ENCODE assay signal across 1 cellular context in the genomic region with DNA sequence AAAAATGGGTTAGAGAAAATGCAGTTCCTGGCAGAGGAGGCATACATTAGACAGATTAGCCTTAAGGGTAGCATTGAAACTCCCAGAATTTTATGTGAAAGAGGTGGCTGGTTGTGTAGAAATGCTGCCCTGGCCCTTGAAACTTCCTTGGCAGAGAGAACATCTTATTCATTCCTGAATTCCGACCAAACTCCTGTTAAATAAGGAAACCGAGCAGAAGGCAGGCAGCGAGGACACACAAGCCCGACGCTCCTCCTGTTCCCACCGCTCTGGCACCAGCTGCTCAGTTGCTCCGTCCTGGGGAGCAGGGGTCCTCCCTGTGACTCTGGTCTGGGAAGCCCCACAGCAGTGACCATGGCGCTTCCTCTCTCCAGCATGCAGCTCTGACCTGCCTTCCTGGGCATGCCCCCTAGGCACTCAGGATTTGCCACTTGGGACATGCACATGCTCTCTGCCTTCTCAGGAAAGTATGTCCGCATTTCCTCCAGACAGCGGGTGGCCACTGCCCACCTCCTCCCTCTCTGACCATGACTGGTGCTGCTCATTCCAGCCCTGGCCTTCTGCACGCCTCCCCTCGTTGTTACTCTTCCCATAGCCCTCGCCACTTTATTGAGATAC.
TF ChIP-seq lines count a peak whose summit lies in the region.

No MANE protein-coding gene starts in this region.

TF ChIP-seq in H1, 55 proteins besides CTCF, POLR2A, EP300 and RAD21:
- TF ChIP-seq HDAC6 (IDR thresholded peaks at IDR 0.05; ENCODE audit: low read depth, low read length): no peak
- TF ChIP-seq TAF1 (IDR thresholded peaks at IDR 0.05; ENCODE audit: low read depth, low read length): no peak
- no peak for TF ChIP-seq HDAC2 (IDR thresholded peaks at IDR 0.05; ENCODE audit: borderline replicate concordance in 1 of 2, low read depth in 2 of 2, low read length in 2 of 2)
- TF ChIP-seq EZH2 (IDR thresholded peaks at IDR 0.05; ENCODE audit: low read depth, low read length, severe bottlenecking): no peak
- TF ChIP-seq SIRT6 (IDR thresholded peaks at IDR 0.05; ENCODE audit: low read length): no peak
- TF ChIP-seq BACH1 (IDR thresholded peaks at IDR 0.05; ENCODE audit: low read length): no peak
- no peak for TF ChIP-seq TAF7 (optimal IDR thresholded peaks at IDR 0.05; ENCODE audit: borderline replicate concordance, low read depth, low read length)
- no peak for TF ChIP-seq KDM5A (IDR thresholded peaks at IDR 0.05; ENCODE audit: low read length)
- TF ChIP-seq PHF8 (conservative IDR thresholded peaks at IDR 0.05; ENCODE audit: low read depth, low read length): no peak
- no peak for TF ChIP-seq SIX5 (IDR thresholded peaks at IDR 0.05; ENCODE audit: low read depth, low read length)
- no peak for TF ChIP-seq SP4 (IDR thresholded peaks at IDR 0.05; ENCODE audit: low read length)
- TF ChIP-seq POU5F1 (IDR thresholded peaks at IDR 0.05; ENCODE audit: low read depth, low read length): no peak
- TF ChIP-seq CTBP2 (IDR thresholded peaks at IDR 0.05; ENCODE audit: borderline replicate concordance, insufficient read depth, insufficient read length, low read length): no peak
- TF ChIP-seq CBX8 (IDR thresholded peaks at IDR 0.05; ENCODE audit: borderline replicate concordance, low read depth, low read length): no peak
- no peak for TF ChIP-seq RBBP5 (IDR thresholded peaks at IDR 0.05; ENCODE audit: borderline replicate concordance, low read depth, low read length)
